In the genomic region with DNA sequence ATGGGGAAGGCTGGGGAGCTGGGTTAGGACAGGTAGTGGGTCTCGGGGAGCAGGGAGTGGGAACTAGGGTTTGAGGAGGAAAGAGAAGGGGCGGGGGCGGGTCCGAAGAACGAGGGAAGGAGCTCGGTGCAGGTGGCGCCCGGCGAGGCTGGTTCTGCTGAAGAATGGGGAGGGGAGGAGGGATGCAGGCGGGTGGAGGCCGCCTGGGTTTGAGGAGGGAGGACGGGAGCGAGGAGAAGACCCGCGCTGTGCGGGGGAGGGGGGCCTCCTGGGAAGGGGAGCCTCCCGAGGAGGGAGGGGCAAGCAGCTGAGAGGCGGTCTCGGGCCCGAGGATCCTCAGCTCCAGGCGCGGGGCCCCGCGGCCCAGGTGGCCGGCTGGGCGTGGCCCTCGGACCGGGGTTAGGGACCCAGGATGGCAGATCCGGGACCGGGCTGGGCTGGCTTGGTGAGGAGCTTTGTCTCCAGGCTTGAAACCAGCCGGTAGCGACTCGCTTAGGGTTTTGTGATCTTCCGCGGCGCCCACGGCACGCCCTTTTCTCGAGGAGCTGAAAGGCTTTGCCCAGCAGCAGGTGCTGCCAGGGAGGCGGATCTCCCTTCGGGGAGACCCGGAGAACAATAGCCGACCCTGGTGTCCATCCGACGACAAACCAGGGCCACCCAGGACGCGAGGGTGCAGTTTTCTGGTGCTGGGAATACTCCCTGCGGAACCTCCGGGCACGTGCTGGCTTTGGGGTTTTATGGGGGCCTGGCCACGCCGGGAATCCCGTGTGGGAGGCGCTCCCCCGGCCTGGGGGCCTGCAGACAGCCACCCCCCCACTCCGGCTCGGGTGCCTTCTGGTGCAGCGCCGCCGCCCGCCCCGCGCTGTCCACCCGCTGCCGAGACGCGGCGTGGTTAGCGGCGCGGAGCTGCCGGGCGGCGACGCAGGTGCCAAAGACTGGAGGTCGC, we compare ENCODE assay signal across 11 cellular contexts. TPM values are rescaled to one million over a fixed set of nuclear protein-coding genes. Genes with fewer than 3 reads are reported as not detected.
A peak's percentile ranks its signal among the peaks of the same experiment; 100 is the strongest.
DNase-seq lines count a peak whose midpoint lies in the region; ATAC-seq and TF ChIP-seq lines count a peak whose summit lies in the region.
"Had no signal": no experiment of that assay in that cellular context is flagged by ENCODE, and none has a peak within 500 bp of the region (broad histone marks: within the 10 kb centered on the region; RNA-seq: fewer than 3 reads in every experiment).

No MANE protein-coding gene starts in this region.

- ATAC-seq in GM21825 (IDR thresholded peaks at IDR 0.05; ENCODE audit: unreplicated experiment), result no peak
- ATAC-seq in HG03521 (IDR thresholded peaks at IDR 0.05; ENCODE audit: unreplicated experiment), result no peak
- no peak for ATAC-seq in GM21576 (IDR thresholded peaks at IDR 0.05; ENCODE audit: unreplicated experiment)

- TF ChIP-seq CTCF in colonic mucosa (IDR thresholded peaks at IDR 0.05), result no peak

- no peaks in the 10 kb centered on the region for H3K9me3 ChIP-seq in colonic mucosa

- H3K4me3 ChIP-seq in colonic mucosa, result peak overlapping the region; percentile 10

- H3K27ac ChIP-seq in colonic mucosa, result no peak overlapping the region
- H3K27ac ChIP-seq: 22Rv1 had no signal

- no peaks in the 10 kb centered on the region for H3K36me3 ChIP-seq in colonic mucosa

- no peak overlapping the region for H3K9ac ChIP-seq in colonic mucosa (ENCODE audit: low read depth in 2 of 2, low read length in 2 of 2)

- peaks cover 79% of the 10 kb centered on the region for H3K27me3 ChIP-seq in colonic mucosa

- DNase-seq in DMS 273 (lab: John Stamatoyannopoulos, UW; ENCODE audit: unreplicated experiment) (peak; percentile 61), DMS 273 treated with DMSO at 0.1 percent for 48 hours (lab: John Stamatoyannopoulos, UW) (no peak), NCI-H69 (lab: John Stamatoyannopoulos, UW) (peak; percentile 74), colonic mucosa (no peak), putamen (ENCODE audit: low spot score) (peak; percentile 29)

- intact Hi-C loops in colonic mucosa (cut with DNase I), result loop anchor here (10.0 kb wide), 1 partner anchor 165 kb away; no protein-coding TSS in a partner anchor

- H3K4me1 ChIP-seq in colonic mucosa, result peaks cover 23% of the 10 kb centered on the region

RNA-seq across cellular contexts. Expression of gene DPYSL5, which starts 1.4 kb away (rescaled TPM):
- total RNA-seq in colonic mucosa, result under 1 TPM; 0.24 to 0.35 TPM
- total RNA-seq: lung microvascular endothelial cell, subcutaneous adipose tissue had no signal

Comparison
In these comparisons a context has a peak if more than half of its experiments do, and no peak if none do; other contexts are left out.
1. DNase-seq: peak in DMS 273 (single experiment), NCI-H69 (single experiment) and putamen (single experiment); none in DMS 273 treated with DMSO at 0.1 percent for 48 hours (single experiment) and colonic mucosa (single experiment).